Comparison of ENCODE assay signal across 13 cellular contexts in the genomic region with DNA sequence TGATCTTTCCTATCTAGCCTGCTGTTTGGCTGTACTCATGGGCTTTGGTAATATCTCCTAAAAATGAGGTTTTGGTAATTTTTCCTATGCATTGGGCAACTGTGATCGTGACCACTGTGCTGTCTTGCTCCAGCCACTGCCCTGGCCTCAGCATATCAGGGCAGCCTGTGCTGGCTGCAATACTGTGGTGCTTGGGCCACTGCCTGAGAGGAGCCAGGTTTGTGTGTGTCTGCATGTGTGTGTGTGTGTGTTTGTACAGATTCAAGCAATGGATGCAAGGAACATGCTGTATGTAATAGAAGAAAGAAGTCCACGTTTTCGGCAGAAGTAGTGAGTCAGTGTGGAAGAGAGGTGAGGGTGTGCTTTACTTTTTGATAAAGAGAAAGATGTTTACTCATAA. TPM values are rescaled to one million over a fixed set of nuclear protein-coding genes. Genes with fewer than 3 reads are reported as not detected.
DNase-seq lines count a peak whose midpoint lies in the region; ATAC-seq, FAIRE-seq and TF ChIP-seq lines count a peak whose summit lies in the region.
"Had no signal": no experiment of that assay in that cellular context is flagged by ENCODE, and none has a peak within 500 bp of the region (broad histone marks: within the 10 kb centered on the region; RNA-seq: fewer than 3 reads in every experiment).

No MANE protein-coding gene starts in this region.

- H2AK5ac ChIP-seq in mesendoderm (ENCODE audit: low read length), result no peak overlapping the region

- DNase-seq in A549 (ENCODE audit: low read depth in 1 of 2, low spot score in 1 of 2), result no peak
- DNase-seq in fibroblast of the aortic adventitia (ENCODE audit: low read depth), result peak; percentile 71
- no peak for DNase-seq in mesendoderm
- DNase-seq in NCI-H748 treated with DMSO at 0.1 percent for 48 hours (lab: John Stamatoyannopoulos, UW), result no peak
- DNase-seq in naive thymus-derived CD8-positive, alpha-beta T cell, result no peak
- no peak for DNase-seq in T1000 (lab: John Stamatoyannopoulos, UW)
- DNase-seq: activated CD4-positive, alpha-beta T cell treated with anti-CD3 and anti-CD28 coated beads, Interleukin-2, amount 50 U/mL, for 4 hours; DMS153 had no signal

- TF ChIP-seq CTCF in A549 (IDR thresholded peaks at IDR 0.05) (no peak), VCaP (conservative IDR thresholded peaks at IDR 0.05) (no peak), fibroblast of the aortic adventitia (IDR thresholded peaks at IDR 0.05; ENCODE audit: insufficient read depth, low read length) (no peak)

- H2BK5ac ChIP-seq in mesendoderm (ENCODE audit: low read length), result peak overlapping the region; percentile 22

- TF ChIP-seq RAD21 in A549 (conservative IDR thresholded peaks at IDR 0.05 in 1 of 2, IDR thresholded peaks at IDR 0.05 in 1 of 2), result no peak

- H4K5ac ChIP-seq in mesendoderm (ENCODE audit: low read length), result no peak overlapping the region

- H3K79me1 ChIP-seq in mesendoderm (ENCODE audit: low read length), result no peaks in the 10 kb centered on the region

- no peak overlapping the region for H3K4ac ChIP-seq in mesendoderm (ENCODE audit: low read depth, low read length)

- TF ChIP-seq POLR2A in A549 (IDR thresholded peaks at IDR 0.05; ENCODE audit: low read length), result no peak

- H3K4me3 ChIP-seq in A549, result no peak overlapping the region
- H3K4me3 ChIP-seq in fibroblast of the aortic adventitia (ENCODE audit: low read depth, low read length), result no peak overlapping the region
- no peak overlapping the region for H3K4me3 ChIP-seq in mesendoderm (ENCODE audit: low read length)
- H3K4me3 ChIP-seq: tibial nerve had no signal

- H3K4me1 ChIP-seq in A549 (peaks cover 60% of the 10 kb centered on the region), mesendoderm (ENCODE audit: control insufficient read depth, low read depth, low read length) (peaks cover 17% of the 10 kb centered on the region)

- no peak overlapping the region for H3K18ac ChIP-seq in mesendoderm (ENCODE audit: low read length)

- peak overlapping the region; percentile 61 for H3K56ac ChIP-seq in mesendoderm (ENCODE audit: low read length)

- H2BK120ac ChIP-seq in mesendoderm (ENCODE audit: low read depth, low read length), result no peak overlapping the region

- peak overlapping the region in 4 of 10 donors; percentile 8 to 25 (median 18) for H3K27ac Mint-ChIP-seq in naive thymus-derived CD8-positive, alpha-beta T cell
- H3K27ac Mint-ChIP-seq: dendritic cell treated with granulocyte-macrophage colony-stimulating factor and Interleukin-4, amounts not matched to agents 40 ng/mL and 50 ng/mL, for 4 days; T-helper 1 cell treated with Interleukin-12 subunit alpha and Interleukin-12 subunit beta and Interleukin-4 antibody, amounts not matched to agents 30 μg/mL and 1 μg/mL, for 36 hours had no signal

- peaks cover 1% of the 10 kb centered on the region for H3K36me3 ChIP-seq in mesendoderm (ENCODE audit: control insufficient read depth, insufficient read depth, low read length)

- ATAC-seq in A549 (peak; percentile 45 to 53), HG02798 (IDR thresholded peaks at IDR 0.05; ENCODE audit: poor library complexity, unreplicated experiment) (no peak)
- no peak for ATAC-seq in naive thymus-derived CD8-positive, alpha-beta T cell

- POLR2A ChIA-PET in A549 (lab: Yijun Ruan, JAX), result no interaction called here
- POLR2A ChIA-PET in naive thymus-derived CD8-positive, alpha-beta T cell (lab: Charles Lee), result no interaction called here

- no peak for FAIRE-seq in A549 (lab: Jason Lieb, UNC)

- peak overlapping the region; percentile 73 to 84 for H3K27ac ChIP-seq in A549
- peak overlapping the region; percentile 40; the same call in 1 of the 2 replicates for H3K27ac ChIP-seq in VCaP
- H3K27ac ChIP-seq in mesendoderm (ENCODE audit: low read depth, low read length), result peak overlapping the region; percentile 10

- peak overlapping the region; percentile 7 for H3K9ac ChIP-seq in mesendoderm (ENCODE audit: low read length)

- H3K9me3 Mint-ChIP-seq in naive thymus-derived CD8-positive, alpha-beta T cell, result no peaks in the 10 kb centered on the region
- H3K9me3 Mint-ChIP-seq: dendritic cell treated with granulocyte-macrophage colony-stimulating factor and Interleukin-4, amounts not matched to agents 40 ng/mL and 50 ng/mL, for 4 days; T-helper 1 cell treated with Interleukin-12 subunit alpha and Interleukin-12 subunit beta and Interleukin-4 antibody, amounts not matched to agents 30 μg/mL and 1 μg/mL, for 36 hours had no signal

- H3K4me3 Mint-ChIP-seq in naive thymus-derived CD8-positive, alpha-beta T cell, result no peak overlapping the region
- H3K4me3 Mint-ChIP-seq: dendritic cell treated with granulocyte-macrophage colony-stimulating factor and Interleukin-4, amounts not matched to agents 40 ng/mL and 50 ng/mL, for 4 days; T-helper 1 cell treated with Interleukin-12 subunit alpha and Interleukin-12 subunit beta and Interleukin-4 antibody, amounts not matched to agents 30 μg/mL and 1 μg/mL, for 36 hours had no signal

- H3K4me2 ChIP-seq in A549, result peak overlapping the region; percentile 66
- H3K4me2 ChIP-seq in mesendoderm (ENCODE audit: low read length), result no peak overlapping the region

- no peak overlapping the region for H2BK15ac ChIP-seq in mesendoderm (replicated peaks; ENCODE audit: low read depth)

- no peak overlapping the region for H4K8ac ChIP-seq in mesendoderm (ENCODE audit: low read depth, low read length)

- H3K23ac ChIP-seq in mesendoderm (ENCODE audit: low read length), result no peak overlapping the region

- no peaks in the 10 kb centered on the region for H3K4me1 Mint-ChIP-seq in naive thymus-derived CD8-positive, alpha-beta T cell

- no peaks in the 10 kb centered on the region for H3K79me2 ChIP-seq in mesendoderm (ENCODE audit: control insufficient read depth, insufficient read depth, low read length)

- TF ChIP-seq EP300 in A549 (IDR thresholded peaks at IDR 0.05), result no peak

- no peaks in the 10 kb centered on the region for H3K27me3 Mint-ChIP-seq in naive thymus-derived CD8-positive, alpha-beta T cell
- H3K27me3 Mint-ChIP-seq: dendritic cell treated with granulocyte-macrophage colony-stimulating factor and Interleukin-4, amounts not matched to agents 40 ng/mL and 50 ng/mL, for 4 days had no signal

- CTCF ChIA-PET in A549 (lab: Yijun Ruan, JAX), result interaction anchor here (1.0 to 3.3 kb wide), 6 partner anchors 9 to 352 kb away, joined by 3 to 34 read pairs (median 8); a partner anchor contains a TSS

- H3K9me3 ChIP-seq in A549, result no peaks in the 10 kb centered on the region
- H3K9me3 ChIP-seq: tibial nerve had no signal

- no peaks in the 10 kb centered on the region for H3K27me3 ChIP-seq in mesendoderm (ENCODE audit: insufficient read depth, low read length, poor library complexity)
- H3K27me3 ChIP-seq: tibial nerve had no signal

- peaks cover 11 to 47% (median 23%) of the 10 kb centered on the region in 3 donors for H3K36me3 Mint-ChIP-seq in naive thymus-derived CD8-positive, alpha-beta T cell

- WGBS in A549 (ENCODE audit: missing lambda C conversion rate), result 46% methylated on average over 3 of the region's 3 CpGs
- WGBS in mesendoderm (ENCODE audit: extremely low coverage, insufficient coverage, low lambda C conversion rate), result no CpG with 5 or more reads among the region's 3 CpGs

TF ChIP-seq in A549, 52 proteins besides CTCF, POLR2A, EP300 and RAD21:
- TF ChIP-seq MYC (IDR thresholded peaks at IDR 0.05; ENCODE audit: borderline replicate concordance, low read length), result no peak
- no peak for TF ChIP-seq SMC3 (IDR thresholded peaks at IDR 0.05)
- no peak for TF ChIP-seq GATA3 (IDR thresholded peaks at IDR 0.05; ENCODE audit: borderline replicate concordance)
- no peak for TF ChIP-seq RARB (CRISPR knock-in tag; IDR thresholded peaks at IDR 0.05)
- no peak for TF ChIP-seq CHD2 (IDR thresholded peaks at IDR 0.05; ENCODE audit: low read length, partially characterized antibody)
- TF ChIP-seq CHD4 (IDR thresholded peaks at IDR 0.05; ENCODE audit: borderline replicate concordance), result no peak
- no peak for TF ChIP-seq PHF8 (IDR thresholded peaks at IDR 0.05; ENCODE audit: borderline replicate concordance, low read depth)
- no peak for TF ChIP-seq HDAC2 (IDR thresholded peaks at IDR 0.05)
- TF ChIP-seq ZNF302 (CRISPR knock-in tag; IDR thresholded peaks at IDR 0.05), result no peak
- no peak for TF ChIP-seq MAFK (IDR thresholded peaks at IDR 0.05; ENCODE audit: partially characterized antibody)
- no peak for TF ChIP-seq TP53 (CRISPR knock-in tag; IDR thresholded peaks at IDR 0.05)
- no peak for TF ChIP-seq NR3C1 (IDR thresholded peaks at IDR 0.05)
- TF ChIP-seq, protein P1, sequence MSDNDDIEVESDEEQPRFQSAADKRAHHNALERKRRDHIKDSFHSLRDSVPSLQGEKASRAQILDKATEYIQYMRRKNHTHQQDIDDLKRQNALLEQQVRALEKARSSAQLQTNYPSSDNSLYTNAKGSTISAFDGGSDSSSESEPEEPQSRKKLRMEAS (IDR thresholded peaks at IDR 0.05), result no peak
- TF ChIP-seq MAZ (IDR thresholded peaks at IDR 0.05; ENCODE audit: borderline replicate concordance, low read depth, low read length), result no peak
- TF ChIP-seq FOSB (CRISPR knock-in tag; IDR thresholded peaks at IDR 0.05), result no peak

RNA-seq across cellular contexts. Expression of a gene that starts 13.0 kb away (rescaled TPM):
- polyA plus RNA-seq in A549 (2011; rRNA removed), result 22.3 and 23.4 TPM in 2 replicates
- 16.1 and 20.7 TPM in 2 replicates for polyA plus RNA-seq in A549 (2012; cell fraction: cytosol; rRNA removed)
- 5.2 and 9.2 TPM in 2 replicates for polyA plus RNA-seq in A549 (2012; cell fraction: nucleus; rRNA removed)
- 14.0 to 19.1 TPM (median 18.8 TPM) in 3 replicates for polyA plus RNA-seq in A549 (2017; fragmentation: RNase III; extraction: RNeasy Plus Mini Kit Qiagen cat#74134 plus additional on column Dnase treatment)
- polyA minus RNA-seq in A549 (2011; rRNA and poly(A)+ RNA removed), result 7.6 and 10.4 TPM in 2 replicates
- 3.9 and 8.7 TPM in 2 replicates for total RNA-seq in fibroblast of the aortic adventitia (ENCODE audit: low replicate concordance)
- 75.1 TPM for polyA plus RNA-seq in mesendoderm (2013, experiment 1 of 2)
- 73.5 TPM for polyA plus RNA-seq in mesendoderm (2013, experiment 2 of 2)
- total RNA-seq in naive thymus-derived CD8-positive, alpha-beta T cell, result 10 to 100 TPM; 11.7 to 12.7 TPM
- 10 to 100 TPM; 27.0 to 34.2 (median 29.4) TPM for polyA plus RNA-seq in naive thymus-derived CD8-positive, alpha-beta T cell

RNA-seq across cellular contexts. Expression of a gene that starts 13.4 kb away (rescaled TPM):
- polyA plus RNA-seq in A549 (2011; rRNA removed) (23.7 and 36.7 TPM in 2 replicates), A549 (2017; fragmentation: RNase III; extraction: RNeasy Plus Mini Kit Qiagen cat#74134 plus additional on column Dnase treatment) (18.4 to 19.7 TPM (median 18.8 TPM) in 3 replicates)
- polyA plus RNA-seq in A549 (2012; cell fraction: cytosol; rRNA removed), result 8.1 and 10.1 TPM in 2 replicates
- polyA plus RNA-seq in A549 (2012; cell fraction: nucleus; rRNA removed), result 10.1 and 15.5 TPM in 2 replicates
- 37.3 and 38.7 TPM in 2 replicates for polyA minus RNA-seq in A549 (2011; rRNA and poly(A)+ RNA removed)
- 29.5 and 31.6 TPM in 2 replicates for total RNA-seq in fibroblast of the aortic adventitia (ENCODE audit: low replicate concordance)
- 32.7 TPM for polyA plus RNA-seq in mesendoderm (2013, experiment 1 of 2)
- 34.2 TPM for polyA plus RNA-seq in mesendoderm (2013, experiment 2 of 2)
- 10 to 100 TPM; 17.2 to 19.2 TPM for total RNA-seq in naive thymus-derived CD8-positive, alpha-beta T cell
- polyA plus RNA-seq in naive thymus-derived CD8-positive, alpha-beta T cell, result 10 to 100 TPM in 1 of 3 donors, 1 to 10 TPM in 2; 5.9 to 12.1 (median 8.8) TPM

Comparison
In these comparisons a context has a peak if more than half of its experiments do, and no peak if none do; other contexts are left out.
1. ATAC-seq: peak in A549 (2 of 2); none in naive thymus-derived CD8-positive, alpha-beta T cell (0 of 2) and HG02798 (single experiment).
2. H3K27ac ChIP-seq: peak in every context shown above with its lines; median percentile 78 in A549; 40 in VCaP; 10 in mesendoderm.